8 cellular contexts compared by ENCODE assay signal in genomic region chr1:38835230-38835827, GRCh38. TPM values are rescaled to one million over a fixed set of nuclear protein-coding genes. Genes with fewer than 3 reads are reported as not detected.
DNase-seq lines count a peak whose midpoint lies in the region; ATAC-seq, FAIRE-seq and TF ChIP-seq lines count a peak whose summit lies in the region.

No MANE protein-coding gene starts in this region.

- peak; percentile 38 to 83 (median 74) for TF ChIP-seq CTCF in breast epithelium (IDR thresholded peaks at IDR 0.05)

- peak; percentile 82 for DNase-seq in CD1c-positive myeloid dendritic cell (ENCODE audit: extremely low spot score)
- peak; percentile 64 for DNase-seq in NCI-H128 (lab: John Stamatoyannopoulos, UW; ENCODE audit: unreplicated experiment)
- DNase-seq in SJCRH30 = peak; percentile 77 to 95
- DNase-seq in breast epithelium (ENCODE audit: low spot score in 2 of 2) = no peak
- DNase-seq in stimulated activated CD4-positive, alpha-beta T cell treated with anti-CD3 and anti-CD28 coated beads, TNF-alpha, amount 100 ng/mL, for 24 hours (ENCODE audit: low read depth in 3 of 3) = peak in 2 of 3 experiments; percentile 21 to 46

- intact Hi-C loops in breast epithelium (cut with DNase I; ENCODE audit: low total_unique reads) = no loop called here

- H3K27me3 ChIP-seq in SJCRH30 (no peaks in the 10 kb centered on the region), breast epithelium (no peaks in the 10 kb centered on the region)

- H3K27ac ChIP-seq in SJCRH30 = peak overlapping the region; percentile 3; the same call in 1 of the 2 replicates
- H3K27ac ChIP-seq in breast epithelium = no peak overlapping the region

- H3K4me3 ChIP-seq in SJCRH30 (no peak overlapping the region), breast epithelium (no peak overlapping the region)

- FAIRE-seq in islet of Langerhans (lab: Jason Lieb, UNC) = peak; percentile 70

- no peak for TF ChIP-seq POLR2A in breast epithelium (IDR thresholded peaks at IDR 0.05)

- H3K4me1 ChIP-seq in SJCRH30 (peaks cover 16% of the 10 kb centered on the region), breast epithelium (no peaks in the 10 kb centered on the region)

- H3K9me3 ChIP-seq in SJCRH30 (replicated peaks) (no peaks in the 10 kb centered on the region), breast epithelium (no peaks in the 10 kb centered on the region)

- H3K36me3 ChIP-seq in SJCRH30 (peaks cover 6% of the 10 kb centered on the region; the same call in 1 of the 2 replicates), breast epithelium (peaks cover 4% of the 10 kb centered on the region)

- ATAC-seq in GM19372 (IDR thresholded peaks at IDR 0.05; ENCODE audit: low read depth, unreplicated experiment) (peak; percentile 65), HG03432 (IDR thresholded peaks at IDR 0.05; ENCODE audit: unreplicated experiment) (no peak)

RNA-seq across cellular contexts. Expression of gene RRAGC, which starts 24.2 kb away (rescaled TPM):
- total RNA-seq in SJCRH30 (2014; rRNA removed; shearing (Covaris generic)) = 11.9 and 13.6 TPM in 2 replicates
- 10 to 100 TPM; 19.2 to 34.9 (median 19.7) TPM for total RNA-seq in breast epithelium

RNA-seq across cellular contexts. Expression of gene MYCBP, which starts 37.8 kb away (rescaled TPM):
- total RNA-seq in SJCRH30 (2014; rRNA removed; shearing (Covaris generic)) = 41.1 and 41.2 TPM in 2 replicates
- total RNA-seq in breast epithelium = 10 to 100 TPM in 2 of 3 donors, 1 to 10 TPM in 1; 9.1 to 36.1 (median 15.1) TPM

RNA-seq across cellular contexts. Expression of gene GJA9, which starts 46.1 kb away (rescaled TPM):
- total RNA-seq in SJCRH30 (2014; rRNA removed; shearing (Covaris generic)) = not detected in 2 replicates
- not detected for total RNA-seq in breast epithelium

Comparison
In these comparisons a context has a peak if more than half of its experiments do, and no peak if none do; other contexts are left out.
1. DNase-seq: peak in CD1c-positive myeloid dendritic cell (single experiment), NCI-H128 (single experiment), SJCRH30 (2 of 2) and stimulated activated CD4-positive, alpha-beta T cell treated with anti-CD3 and anti-CD28 coated beads, TNF-alpha, amount 100 ng/mL, for 24 hours (2 of 3); none in breast epithelium (0 of 2).